ENCODE assay signal across 18 cellular contexts in the genomic region with DNA sequence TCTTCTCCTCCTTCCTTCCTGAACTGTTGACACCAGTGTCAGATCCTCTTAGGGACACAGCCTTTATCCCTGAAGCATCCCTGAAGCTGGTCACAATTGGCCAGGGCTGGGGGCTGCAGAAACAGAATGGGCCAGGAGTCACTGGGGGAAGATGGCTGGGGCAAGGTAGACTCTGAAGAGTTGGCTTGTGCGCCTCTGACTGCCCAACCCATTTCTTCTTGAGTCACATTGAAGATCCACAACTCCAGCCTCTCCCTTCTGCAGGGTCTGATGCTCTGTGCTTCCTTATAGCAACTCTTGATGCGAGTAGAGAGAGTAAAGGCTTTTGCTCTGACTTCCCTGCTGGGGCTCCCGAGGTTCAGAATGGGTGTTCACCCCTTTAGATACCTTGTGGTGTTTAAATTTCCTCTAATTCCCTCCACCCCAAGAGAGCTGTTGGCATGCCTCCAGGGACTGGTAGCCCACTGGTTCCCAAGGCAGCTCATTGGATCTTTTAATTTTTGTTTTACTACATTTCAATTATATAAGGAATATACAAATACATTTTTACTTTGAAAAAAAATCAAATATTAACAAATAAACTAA.
"Had no signal": no experiment of that assay in that cellular context is flagged by ENCODE, and none has a peak within 500 bp of the region (broad histone marks: within the 10 kb centered on the region; RNA-seq: fewer than 3 reads in every experiment).

No MANE protein-coding gene starts in this region.

- H3K36me3 ChIP-seq: gastrocnemius medialis had no signal

- ATAC-seq: effector memory CD8-positive, alpha-beta T cell; gastrocnemius medialis; left lobe of liver; stimulated activated naive B cell treated with anti-CD40 and anti-IgM and Interleukin-4, amounts not matched to agents 10 μg/mL and 1 μg/mL and 100 μg/mL, for 72 hours; T-helper 17 cell had no signal

- DNase-seq: activated CD4-positive, alpha-beta memory T cell treated with anti-CD3 and anti-CD28 coated beads, Interleukin-2, amount 10 ng/mL, durations not matched to agents 7 days and 5 days; activated CD4-positive, alpha-beta T cell treated with anti-CD3 and anti-CD28 coated beads for 4 hours; activated gamma-delta T cell treated with Interleukin-2 at 50 U/mL for 16 hours; activated naive CD8-positive, alpha-beta T cell treated with anti-CD3 and anti-CD28 coated beads, Interleukin-2, amount 10 ng/mL, durations not matched to agents 7 days and 5 days; activated T-cell treated with anti-CD3 and anti-CD28 coated beads, Interleukin-2, amount 50 U/mL, for 4 hours; cerebellar nuclear complex; effector memory CD8-positive, alpha-beta T cell; gastrocnemius medialis; islet precursor cell; mesenchymal stem cell; nephron progenitor cell; occipital lobe; SIG-M5; stimulated activated CD4-positive, alpha-beta T cell treated with anti-CD3 and anti-CD28 coated beads, Interleukin-2, amount 100 ng/mL, for 48 hours; stimulated activated naive B cell treated with anti-CD40 and anti-IgM and Interleukin-4, amounts not matched to agents 10 μg/mL and 1 μg/mL and 100 μg/mL, for 72 hours; T-helper 17 cell; trophoblast cell had no signal

- H3K4me3 ChIP-seq: gastrocnemius medialis had no signal

- H3K9me3 ChIP-seq: gastrocnemius medialis had no signal

- H3K27me3 ChIP-seq: gastrocnemius medialis had no signal
